ENCODE assay signal across 1 cellular context in the genomic region with DNA sequence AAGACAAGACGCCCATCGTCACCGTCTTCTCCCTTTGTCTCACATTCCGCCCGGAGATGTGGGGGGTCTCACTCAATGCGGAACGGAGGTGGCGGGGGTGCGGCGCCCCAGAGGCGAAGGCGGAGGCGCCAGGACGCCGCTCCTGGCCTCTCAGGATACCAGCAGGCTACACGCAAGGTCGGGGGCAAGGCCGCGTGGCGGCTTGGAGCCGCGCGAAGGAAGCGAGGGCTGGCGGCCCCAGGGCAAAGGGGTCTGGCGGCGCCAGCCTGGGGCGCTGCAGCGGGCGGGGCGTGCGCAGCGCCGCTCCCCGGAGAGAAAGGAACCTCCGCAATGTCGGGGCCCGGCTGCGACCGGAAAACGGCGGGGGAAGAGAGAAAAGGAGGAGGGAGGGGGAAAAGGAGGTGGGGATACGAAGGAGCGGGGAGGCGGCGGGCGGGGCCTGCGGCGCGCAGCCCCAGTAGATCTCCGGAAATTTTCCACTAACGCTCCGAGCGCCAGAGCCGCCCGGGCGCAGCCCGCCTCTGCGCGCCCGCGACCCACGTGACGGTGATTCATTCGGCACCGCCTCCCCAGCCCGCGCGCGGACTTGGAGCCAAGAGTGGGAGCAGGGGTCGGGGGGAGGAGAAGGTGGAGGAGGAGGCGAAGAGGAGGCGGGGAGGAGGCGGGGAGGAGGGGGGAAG.
TF ChIP-seq lines count a peak whose summit lies in the region.

No MANE protein-coding gene starts in this region.

TF ChIP-seq in HepG2, 621 proteins besides CTCF, POLR2A, EP300 and RAD21 (continued from another document and continues in another):
- TF ChIP-seq ZNF7 (CRISPR knock-in tag; IDR thresholded peaks at IDR 0.05) (0 out of 2 replicates have a peak, but pooled peaks have one; percentile 19), ZNF296 (CRISPR knock-in tag; conservative IDR thresholded peaks at IDR 0.05) (no peak), AHR (CRISPR knock-in tag; IDR thresholded peaks at IDR 0.05) (0 out of 2 replicates have a peak, but pooled peaks have one; percentile 40), HCFC1 (IDR thresholded peaks at IDR 0.05; ENCODE audit: low read depth, low read length) (no peak), ZNF780A (CRISPR knock-in tag; IDR thresholded peaks at IDR 0.05) (peak; percentile 75), ZFP36 (IDR thresholded peaks at IDR 0.05; ENCODE audit: borderline replicate concordance, low read depth, low read length, partially characterized antibody) (no peak), TCF7L2 (IDR thresholded peaks at IDR 0.05; ENCODE audit: low read depth, low read length) (no peak), ZNF12 (CRISPR knock-in tag; IDR thresholded peaks at IDR 0.05) (no peak), BORCS8-MEF2B (CRISPR knock-in tag; IDR thresholded peaks at IDR 0.05) (peak; percentile 61; the same call in 1 of the 2 replicates), TBP (CRISPR knock-in tag; IDR thresholded peaks at IDR 0.05) (no peak), REXO4 (CRISPR knock-in tag; IDR thresholded peaks at IDR 0.05; ENCODE audit: borderline replicate concordance) (no peak), RBFOX2 (IDR thresholded peaks at IDR 0.05; ENCODE audit: low read depth, low read length) (peak; percentile 95), FOSL2 (CRISPR knock-in tag; IDR thresholded peaks at IDR 0.05) (peak; percentile 96), BHLHE40 (IDR thresholded peaks at IDR 0.05; ENCODE audit: low read length) (peak; percentile 59), HOXA5 (CRISPR knock-in tag; IDR thresholded peaks at IDR 0.05) (no peak; the same call in 1 of the 2 replicates), PRPF4 (IDR thresholded peaks at IDR 0.05; ENCODE audit: low read depth, low read length, poor library complexity, severe bottlenecking) (no peak), CCDC6 (CRISPR knock-in tag; IDR thresholded peaks at IDR 0.05) (peak; percentile 44), CREM (IDR thresholded peaks at IDR 0.05) (no peak), CREM (CRISPR knock-in tag; IDR thresholded peaks at IDR 0.05) (no peak), GABPB1 (CRISPR knock-in tag; IDR thresholded peaks at IDR 0.05) (peak; percentile 81), ZNF251 (CRISPR knock-in tag; IDR thresholded peaks at IDR 0.05) (no peak), ZNF724P (CRISPR knock-in tag; IDR thresholded peaks at IDR 0.05; ENCODE audit: borderline replicate concordance) (no peak), EZH2 (conservative IDR thresholded peaks at IDR 0.05; ENCODE audit: low read depth, low read length) (no peak), ONECUT2 (CRISPR knock-in tag; IDR thresholded peaks at IDR 0.05) (no peak), ZNF670 (CRISPR knock-in tag; IDR thresholded peaks at IDR 0.05; ENCODE audit: borderline replicate concordance) (peak; percentile 51; the same call in 1 of the 2 replicates), ZNF546 (CRISPR knock-in tag; conservative IDR thresholded peaks at IDR 0.05) (peak; percentile 73; the same call in 1 of the 2 replicates)
- TF ChIP-seq, protein P1, sequence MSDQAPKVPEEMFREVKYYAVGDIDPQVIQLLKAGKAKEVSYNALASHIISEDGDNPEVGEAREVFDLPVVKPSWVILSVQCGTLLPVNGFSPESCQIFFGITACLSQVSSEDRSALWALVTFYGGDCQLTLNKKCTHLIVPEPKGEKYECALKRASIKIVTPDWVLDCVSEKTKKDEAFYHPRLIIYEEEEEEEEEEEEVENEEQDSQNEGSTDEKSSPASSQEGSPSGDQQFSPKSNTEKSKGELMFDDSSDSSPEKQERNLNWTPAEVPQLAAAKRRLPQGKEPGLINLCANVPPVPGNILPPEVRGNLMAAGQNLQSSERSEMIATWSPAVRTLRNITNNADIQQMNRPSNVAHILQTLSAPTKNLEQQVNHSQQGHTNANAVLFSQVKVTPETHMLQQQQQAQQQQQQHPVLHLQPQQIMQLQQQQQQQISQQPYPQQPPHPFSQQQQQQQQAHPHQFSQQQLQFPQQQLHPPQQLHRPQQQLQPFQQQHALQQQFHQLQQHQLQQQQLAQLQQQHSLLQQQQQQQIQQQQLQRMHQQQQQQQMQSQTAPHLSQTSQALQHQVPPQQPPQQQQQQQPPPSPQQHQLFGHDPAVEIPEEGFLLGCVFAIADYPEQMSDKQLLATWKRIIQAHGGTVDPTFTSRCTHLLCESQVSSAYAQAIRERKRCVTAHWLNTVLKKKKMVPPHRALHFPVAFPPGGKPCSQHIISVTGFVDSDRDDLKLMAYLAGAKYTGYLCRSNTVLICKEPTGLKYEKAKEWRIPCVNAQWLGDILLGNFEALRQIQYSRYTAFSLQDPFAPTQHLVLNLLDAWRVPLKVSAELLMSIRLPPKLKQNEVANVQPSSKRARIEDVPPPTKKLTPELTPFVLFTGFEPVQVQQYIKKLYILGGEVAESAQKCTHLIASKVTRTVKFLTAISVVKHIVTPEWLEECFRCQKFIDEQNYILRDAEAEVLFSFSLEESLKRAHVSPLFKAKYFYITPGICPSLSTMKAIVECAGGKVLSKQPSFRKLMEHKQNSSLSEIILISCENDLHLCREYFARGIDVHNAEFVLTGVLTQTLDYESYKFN (CRISPR knock-in tag; conservative IDR thresholded peaks at IDR 0.05): peak; percentile 79
- TF ChIP-seq, protein P2, sequence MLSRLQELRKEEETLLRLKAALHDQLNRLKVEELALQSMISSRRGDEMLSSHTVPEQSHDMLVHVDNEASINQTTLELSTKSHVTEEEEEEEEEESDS (CRISPR knock-in tag; IDR thresholded peaks at IDR 0.05; ENCODE audit: borderline replicate concordance): no peak
- TF ChIP-seq, protein P3, sequence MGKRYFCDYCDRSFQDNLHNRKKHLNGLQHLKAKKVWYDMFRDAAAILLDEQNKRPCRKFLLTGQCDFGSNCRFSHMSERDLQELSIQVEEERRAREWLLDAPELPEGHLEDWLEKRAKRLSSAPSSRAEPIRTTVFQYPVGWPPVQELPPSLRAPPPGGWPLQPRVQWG (CRISPR knock-in tag; IDR thresholded peaks at IDR 0.05; ENCODE audit: borderline replicate concordance, low read depth): no peak
- TF ChIP-seq, protein P4, sequence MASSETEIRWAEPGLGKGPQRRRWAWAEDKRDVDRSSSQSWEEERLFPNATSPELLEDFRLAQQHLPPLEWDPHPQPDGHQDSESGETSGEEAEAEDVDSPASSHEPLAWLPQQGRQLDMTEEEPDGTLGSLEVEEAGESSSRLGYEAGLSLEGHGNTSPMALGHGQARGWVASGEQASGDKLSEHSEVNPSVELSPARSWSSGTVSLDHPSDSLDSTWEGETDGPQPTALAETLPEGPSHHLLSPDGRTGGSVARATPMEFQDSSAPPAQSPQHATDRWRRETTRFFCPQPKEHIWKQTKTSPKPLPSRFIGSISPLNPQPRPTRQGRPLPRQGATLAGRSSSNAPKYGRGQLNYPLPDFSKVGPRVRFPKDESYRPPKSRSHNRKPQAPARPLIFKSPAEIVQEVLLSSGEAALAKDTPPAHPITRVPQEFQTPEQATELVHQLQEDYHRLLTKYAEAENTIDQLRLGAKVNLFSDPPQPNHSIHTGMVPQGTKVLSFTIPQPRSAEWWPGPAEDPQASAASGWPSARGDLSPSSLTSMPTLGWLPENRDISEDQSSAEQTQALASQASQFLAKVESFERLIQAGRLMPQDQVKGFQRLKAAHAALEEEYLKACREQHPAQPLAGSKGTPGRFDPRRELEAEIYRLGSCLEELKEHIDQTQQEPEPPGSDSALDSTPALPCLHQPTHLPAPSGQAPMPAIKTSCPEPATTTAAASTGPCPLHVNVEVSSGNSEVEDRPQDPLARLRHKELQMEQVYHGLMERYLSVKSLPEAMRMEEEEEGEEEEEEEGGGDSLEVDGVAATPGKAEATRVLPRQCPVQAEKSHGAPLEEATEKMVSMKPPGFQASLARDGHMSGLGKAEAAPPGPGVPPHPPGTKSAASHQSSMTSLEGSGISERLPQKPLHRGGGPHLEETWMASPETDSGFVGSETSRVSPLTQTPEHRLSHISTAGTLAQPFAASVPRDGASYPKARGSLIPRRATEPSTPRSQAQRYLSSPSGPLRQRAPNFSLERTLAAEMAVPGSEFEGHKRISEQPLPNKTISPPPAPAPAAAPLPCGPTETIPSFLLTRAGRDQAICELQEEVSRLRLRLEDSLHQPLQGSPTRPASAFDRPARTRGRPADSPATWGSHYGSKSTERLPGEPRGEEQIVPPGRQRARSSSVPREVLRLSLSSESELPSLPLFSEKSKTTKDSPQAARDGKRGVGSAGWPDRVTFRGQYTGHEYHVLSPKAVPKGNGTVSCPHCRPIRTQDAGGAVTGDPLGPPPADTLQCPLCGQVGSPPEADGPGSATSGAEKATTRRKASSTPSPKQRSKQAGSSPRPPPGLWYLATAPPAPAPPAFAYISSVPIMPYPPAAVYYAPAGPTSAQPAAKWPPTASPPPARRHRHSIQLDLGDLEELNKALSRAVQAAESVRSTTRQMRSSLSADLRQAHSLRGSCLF (CRISPR knock-in tag; IDR thresholded peaks at IDR 0.05; ENCODE audit: borderline replicate concordance): no peak
- TF ChIP-seq, protein P5, sequence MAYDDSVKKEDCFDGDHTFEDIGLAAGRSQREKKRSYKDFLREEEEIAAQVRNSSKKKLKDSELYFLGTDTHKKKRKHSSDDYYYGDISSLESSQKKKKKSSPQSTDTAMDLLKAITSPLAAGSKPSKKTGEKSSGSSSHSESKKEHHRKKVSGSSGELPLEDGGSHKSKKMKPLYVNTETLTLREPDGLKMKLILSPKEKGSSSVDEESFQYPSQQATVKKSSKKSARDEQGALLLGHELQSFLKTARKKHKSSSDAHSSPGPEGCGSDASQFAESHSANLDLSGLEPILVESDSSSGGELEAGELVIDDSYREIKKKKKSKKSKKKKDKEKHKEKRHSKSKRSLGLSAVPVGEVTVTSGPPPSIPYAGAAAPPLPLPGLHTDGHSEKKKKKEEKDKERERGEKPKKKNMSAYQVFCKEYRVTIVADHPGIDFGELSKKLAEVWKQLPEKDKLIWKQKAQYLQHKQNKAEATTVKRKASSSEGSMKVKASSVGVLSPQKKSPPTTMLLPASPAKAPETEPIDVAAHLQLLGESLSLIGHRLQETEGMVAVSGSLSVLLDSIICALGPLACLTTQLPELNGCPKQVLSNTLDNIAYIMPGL (CRISPR knock-in tag; IDR thresholded peaks at IDR 0.05; ENCODE audit: borderline replicate concordance in 1 of 2, low read depth in 1 of 2): peak; percentile 66 to 79; a peak in 3 of 4 replicates
- TF ChIP-seq, protein P6, sequence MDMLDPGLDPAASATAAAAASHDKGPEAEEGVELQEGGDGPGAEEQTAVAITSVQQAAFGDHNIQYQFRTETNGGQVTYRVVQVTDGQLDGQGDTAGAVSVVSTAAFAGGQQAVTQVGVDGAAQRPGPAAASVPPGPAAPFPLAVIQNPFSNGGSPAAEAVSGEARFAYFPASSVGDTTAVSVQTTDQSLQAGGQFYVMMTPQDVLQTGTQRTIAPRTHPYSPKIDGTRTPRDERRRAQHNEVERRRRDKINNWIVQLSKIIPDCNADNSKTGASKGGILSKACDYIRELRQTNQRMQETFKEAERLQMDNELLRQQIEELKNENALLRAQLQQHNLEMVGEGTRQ (IDR thresholded peaks at IDR 0.05; ENCODE audit: low read depth, low read length): peak; percentile 77
- TF ChIP-seq, protein P6 (CRISPR knock-in tag; IDR thresholded peaks at IDR 0.05; ENCODE audit: borderline replicate concordance): peak; percentile 85; the same call in 1 of the 2 replicates
- TF ChIP-seq, protein P7, sequence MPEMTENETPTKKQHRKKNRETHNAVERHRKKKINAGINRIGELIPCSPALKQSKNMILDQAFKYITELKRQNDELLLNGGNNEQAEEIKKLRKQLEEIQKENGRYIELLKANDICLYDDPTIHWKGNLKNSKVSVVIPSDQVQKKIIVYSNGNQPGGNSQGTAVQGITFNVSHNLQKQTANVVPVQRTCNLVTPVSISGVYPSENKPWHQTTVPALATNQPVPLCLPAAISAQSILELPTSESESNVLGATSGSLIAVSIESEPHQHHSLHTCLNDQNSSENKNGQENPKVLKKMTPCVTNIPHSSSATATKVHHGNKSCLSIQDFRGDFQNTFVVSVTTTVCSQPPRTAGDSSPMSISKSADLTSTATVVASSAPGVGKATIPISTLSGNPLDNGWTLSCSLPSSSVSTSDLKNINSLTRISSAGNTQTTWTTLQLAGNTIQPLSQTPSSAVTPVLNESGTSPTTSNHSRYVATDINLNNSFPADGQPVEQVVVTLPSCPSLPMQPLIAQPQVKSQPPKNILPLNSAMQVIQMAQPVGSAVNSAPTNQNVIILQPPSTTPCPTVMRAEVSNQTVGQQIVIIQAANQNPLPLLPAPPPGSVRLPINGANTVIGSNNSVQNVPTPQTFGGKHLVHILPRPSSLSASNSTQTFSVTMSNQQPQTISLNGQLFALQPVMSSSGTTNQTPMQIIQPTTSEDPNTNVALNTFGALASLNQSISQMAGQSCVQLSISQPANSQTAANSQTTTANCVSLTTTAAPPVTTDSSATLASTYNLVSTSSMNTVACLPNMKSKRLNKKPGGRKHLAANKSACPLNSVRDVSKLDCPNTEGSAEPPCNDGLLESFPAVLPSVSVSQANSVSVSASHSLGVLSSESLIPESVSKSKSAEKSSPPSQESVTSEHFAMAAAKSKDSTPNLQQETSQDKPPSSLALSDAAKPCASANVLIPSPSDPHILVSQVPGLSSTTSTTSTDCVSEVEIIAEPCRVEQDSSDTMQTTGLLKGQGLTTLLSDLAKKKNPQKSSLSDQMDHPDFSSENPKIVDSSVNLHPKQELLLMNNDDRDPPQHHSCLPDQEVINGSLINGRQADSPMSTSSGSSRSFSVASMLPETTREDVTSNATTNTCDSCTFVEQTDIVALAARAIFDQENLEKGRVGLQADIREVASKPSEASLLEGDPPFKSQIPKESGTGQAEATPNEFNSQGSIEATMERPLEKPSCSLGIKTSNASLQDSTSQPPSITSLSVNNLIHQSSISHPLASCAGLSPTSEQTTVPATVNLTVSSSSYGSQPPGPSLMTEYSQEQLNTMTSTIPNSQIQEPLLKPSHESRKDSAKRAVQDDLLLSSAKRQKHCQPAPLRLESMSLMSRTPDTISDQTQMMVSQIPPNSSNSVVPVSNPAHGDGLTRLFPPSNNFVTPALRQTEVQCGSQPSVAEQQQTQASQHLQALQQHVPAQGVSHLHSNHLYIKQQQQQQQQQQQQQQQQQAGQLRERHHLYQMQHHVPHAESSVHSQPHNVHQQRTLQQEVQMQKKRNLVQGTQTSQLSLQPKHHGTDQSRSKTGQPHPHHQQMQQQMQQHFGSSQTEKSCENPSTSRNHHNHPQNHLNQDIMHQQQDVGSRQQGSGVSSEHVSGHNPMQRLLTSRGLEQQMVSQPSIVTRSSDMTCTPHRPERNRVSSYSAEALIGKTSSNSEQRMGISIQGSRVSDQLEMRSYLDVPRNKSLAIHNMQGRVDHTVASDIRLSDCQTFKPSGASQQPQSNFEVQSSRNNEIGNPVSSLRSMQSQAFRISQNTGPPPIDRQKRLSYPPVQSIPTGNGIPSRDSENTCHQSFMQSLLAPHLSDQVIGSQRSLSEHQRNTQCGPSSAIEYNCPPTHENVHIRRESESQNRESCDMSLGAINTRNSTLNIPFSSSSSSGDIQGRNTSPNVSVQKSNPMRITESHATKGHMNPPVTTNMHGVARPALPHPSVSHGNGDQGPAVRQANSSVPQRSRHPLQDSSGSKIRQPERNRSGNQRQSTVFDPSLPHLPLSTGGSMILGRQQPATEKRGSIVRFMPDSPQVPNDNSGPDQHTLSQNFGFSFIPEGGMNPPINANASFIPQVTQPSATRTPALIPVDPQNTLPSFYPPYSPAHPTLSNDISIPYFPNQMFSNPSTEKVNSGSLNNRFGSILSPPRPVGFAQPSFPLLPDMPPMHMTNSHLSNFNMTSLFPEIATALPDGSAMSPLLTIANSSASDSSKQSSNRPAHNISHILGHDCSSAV (CRISPR knock-in tag; IDR thresholded peaks at IDR 0.05; ENCODE audit: borderline replicate concordance): no peak
